3 cellular contexts compared by ENCODE assay signal in genomic region chr15:62400778-62401177, GRCh38.
"Had no signal": no experiment of that assay in that cellular context is flagged by ENCODE, and none has a peak within 500 bp of the region (broad histone marks: within the 10 kb centered on the region; RNA-seq: fewer than 3 reads in every experiment).

No MANE protein-coding gene starts in this region.

- DNase-seq: GDM1, GF-D8 had no signal

- H3K4me3 ChIP-seq: GM12878 had no signal

- ATAC-seq: GM12878 had no signal
